In the genomic region with DNA sequence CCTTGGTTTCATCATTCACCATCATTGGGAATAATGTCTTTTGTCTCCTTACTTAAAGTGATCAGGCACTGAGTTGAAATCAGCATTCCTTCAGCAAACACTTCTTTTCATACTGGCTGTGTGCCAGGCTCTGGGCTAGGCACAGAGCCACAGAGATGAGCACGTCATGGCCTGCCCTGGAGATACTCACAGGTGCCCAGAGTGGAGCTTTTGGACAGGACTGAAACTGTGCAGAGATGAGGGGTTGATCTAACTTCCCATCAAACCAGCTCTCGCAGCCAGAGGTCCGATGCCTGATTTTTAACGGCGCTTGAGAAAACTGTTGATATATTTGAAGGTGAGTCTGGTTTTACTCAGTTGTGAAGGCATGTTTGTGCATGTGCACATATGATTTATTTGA, we compare ENCODE assay signal across 31 cellular contexts. TPM values are rescaled to one million over a fixed set of nuclear protein-coding genes. Genes with fewer than 3 reads are reported as not detected.
DNase-seq lines count a peak whose midpoint lies in the region; ATAC-seq and TF ChIP-seq lines count a peak whose summit lies in the region.
"Had no signal": no experiment of that assay in that cellular context is flagged by ENCODE, and none has a peak within 500 bp of the region (broad histone marks: within the 10 kb centered on the region; RNA-seq: fewer than 3 reads in every experiment).

No MANE protein-coding gene starts in this region.

- H3K27me3 Mint-ChIP-seq in activated naive CD4-positive, alpha-beta T cell treated with anti-CD3 and anti-CD28 coated beads, Interleukin-2, amount 10 ng/mL, durations not matched to agents 7 days and 5 days, result peaks cover 12% of the 10 kb centered on the region

- no peak overlapping the region for H3K27ac Mint-ChIP-seq in activated naive CD4-positive, alpha-beta T cell treated with anti-CD3 and anti-CD28 coated beads, Interleukin-2, amount 10 ng/mL, durations not matched to agents 7 days and 5 days
- H3K27ac Mint-ChIP-seq: activated CD4-positive, alpha-beta memory T cell treated with anti-CD3 and anti-CD28 coated beads, Interleukin-2, amount 10 ng/mL, durations not matched to agents 7 days and 5 days had no signal

- peak overlapping the region in 8 of 12 donors; percentile 20 to 95 (median 90) for H3K27ac ChIP-seq in heart left ventricle
- peak overlapping the region; percentile 81 for H3K27ac ChIP-seq in left ventricle myocardium inferior (replicated peaks)
- H3K27ac ChIP-seq in prostate gland, result no peak overlapping the region
- H3K27ac ChIP-seq in uterus, result peak overlapping the region; percentile 65 to 73
- no peak overlapping the region for H3K27ac ChIP-seq in adrenal gland
- H3K27ac ChIP-seq in thyroid gland, result no peak overlapping the region
- H3K27ac ChIP-seq: A549, epithelial cell of prostate, HL-60, ovary, right lobe of liver, vagina had no signal

- H3K27me3 ChIP-seq in heart left ventricle (no peaks in the 10 kb centered on the region), left ventricle myocardium inferior (ENCODE audit: low read depth) (no peaks in the 10 kb centered on the region), prostate gland (replicated peaks; ENCODE audit: insufficient read depth) (no peaks in the 10 kb centered on the region), uterus (no peaks in the 10 kb centered on the region), adrenal gland (no peaks in the 10 kb centered on the region), thyroid gland (no peaks in the 10 kb centered on the region)
- H3K27me3 ChIP-seq: MG63, ovary, right lobe of liver, vagina had no signal

- no peaks in the 10 kb centered on the region for H3K9me3 Mint-ChIP-seq in activated naive CD4-positive, alpha-beta T cell treated with anti-CD3 and anti-CD28 coated beads, Interleukin-2, amount 10 ng/mL, durations not matched to agents 7 days and 5 days
- H3K9me3 Mint-ChIP-seq: activated CD4-positive, alpha-beta memory T cell treated with anti-CD3 and anti-CD28 coated beads, Interleukin-2, amount 10 ng/mL, durations not matched to agents 7 days and 5 days; neural crest cell had no signal

- no peak for DNase-seq in heart left ventricle
- DNase-seq in left ventricle myocardium superior, result no peak
- no peak for DNase-seq in left ventricle myocardium inferior
- peak; percentile 31 for DNase-seq in prostate gland (ENCODE audit: low spot score)
- peak; percentile 56 to 66 for DNase-seq in uterus
- DNase-seq in adrenal gland, result no peak
- DNase-seq in thyroid gland, result no peak
- DNase-seq in activated naive CD4-positive, alpha-beta T cell treated with anti-CD3 and anti-CD28 coated beads, Interleukin-2, amount 10 ng/mL, durations not matched to agents 7 days and 5 days, result no peak
- DNase-seq: activated CD4-positive, alpha-beta memory T cell treated with anti-CD3 and anti-CD28 coated beads, Interleukin-2, amount 10 ng/mL, durations not matched to agents 7 days and 5 days; activated CD8-positive, alpha-beta memory T cell treated with anti-CD3 and anti-CD28 coated beads, Interleukin-2, amount 50 U/mL, for 4 hours; activated naive CD4-positive, alpha-beta T cell treated with Interleukin-2 at 50 U/mL for 16 hours; amygdala; effector CD8-positive, alpha-beta T cell; GDM1; KG1; kidney glomerular epithelial cell; MG63; NCI-H1105 treated with DMSO at 0.1 percent for 48 hours; NCI-H187 treated with DMSO at 0.1 percent for 48 hours; NCI-H524 treated with DMSO at 0.1 percent for 48 hours; OCI-M1; ovary; right lobe of liver; stimulated activated CD4-positive, alpha-beta T cell treated with anti-CD3 and anti-CD28 coated beads, Interleukin-4, amount 100 ng/mL, for 1 hour had no signal

- WGBS in heart left ventricle, 4 donors, result 50 to 69% (median 59%) methylated on average over 5 of the region's 5 CpGs
- WGBS in prostate gland, result 32% methylated on average over 5 of the region's 5 CpGs
- WGBS in adrenal gland, 4 donors, result 85 to 90% (median 87%) methylated on average over 5 of the region's 5 CpGs
- 77 to 82% methylated on average over 5 of the region's 5 CpGs for WGBS in thyroid gland, 2 donors

- TF ChIP-seq POLR2A in heart left ventricle (IDR thresholded peaks at IDR 0.05) (no peak), prostate gland (IDR thresholded peaks at IDR 0.05) (no peak), uterus (IDR thresholded peaks at IDR 0.05) (no peak), adrenal gland (IDR thresholded peaks at IDR 0.05) (no peak), thyroid gland (IDR thresholded peaks at IDR 0.05) (no peak)

- H3K4me1 Mint-ChIP-seq in activated naive CD4-positive, alpha-beta T cell treated with anti-CD3 and anti-CD28 coated beads, Interleukin-2, amount 10 ng/mL, durations not matched to agents 7 days and 5 days, result peaks cover 9% of the 10 kb centered on the region
- H3K4me1 Mint-ChIP-seq: activated CD4-positive, alpha-beta memory T cell treated with anti-CD3 and anti-CD28 coated beads, Interleukin-2, amount 10 ng/mL, durations not matched to agents 7 days and 5 days had no signal

- CTCF ChIA-PET in activated naive CD4-positive, alpha-beta T cell treated with anti-CD3 and anti-CD28 coated beads, Interleukin-2, amount 10 ng/mL, durations not matched to agents 7 days and 5 days (lab: Charles Lee), result no interaction called here

- H3K9me3 ChIP-seq in heart left ventricle (no peaks in the 10 kb centered on the region), left ventricle myocardium inferior (replicated peaks) (no peaks in the 10 kb centered on the region), prostate gland (no peaks in the 10 kb centered on the region), uterus (no peaks in the 10 kb centered on the region), adrenal gland (replicated peaks in 1 of 3) (no peaks in the 10 kb centered on the region), thyroid gland (no peaks in the 10 kb centered on the region)
- H3K9me3 ChIP-seq: A549, HAP-1, MG63, ovary, right lobe of liver, vagina had no signal

- intact Hi-C loops in heart left ventricle (cut with DNase I) (no loop called here), left ventricle myocardium superior (cut with micrococcal nuclease) (no loop called here), left ventricle myocardium inferior (cut with micrococcal nuclease) (no loop called here), prostate gland (cut with DNase I) (no loop called here), uterus (cut with DNase I; ENCODE audit: low total_unique reads) (no loop called here), adrenal gland (cut with DNase I) (no loop called here), thyroid gland (cut with DNase I) (no loop called here)

- ATAC-seq in heart left ventricle (peak in 1 of 4 donors; percentile 23), left ventricle myocardium superior (no peak)
- ATAC-seq: A549, right lobe of liver had no signal

- H3K4me3 Mint-ChIP-seq in activated naive CD4-positive, alpha-beta T cell treated with anti-CD3 and anti-CD28 coated beads, Interleukin-2, amount 10 ng/mL, durations not matched to agents 7 days and 5 days, result no peak overlapping the region
- H3K4me3 Mint-ChIP-seq: activated CD4-positive, alpha-beta memory T cell treated with anti-CD3 and anti-CD28 coated beads, Interleukin-2, amount 10 ng/mL, durations not matched to agents 7 days and 5 days; neural crest cell had no signal

- TF ChIP-seq CTCF in heart left ventricle (IDR thresholded peaks at IDR 0.05) (no peak), left ventricle myocardium inferior (IDR thresholded peaks at IDR 0.05; ENCODE audit: borderline replicate concordance) (no peak), prostate gland (IDR thresholded peaks at IDR 0.05) (no peak), uterus (IDR thresholded peaks at IDR 0.05) (no peak), adrenal gland (IDR thresholded peaks at IDR 0.05) (no peak), thyroid gland (IDR thresholded peaks at IDR 0.05) (no peak)

- H3K36me3 Mint-ChIP-seq in activated naive CD4-positive, alpha-beta T cell treated with anti-CD3 and anti-CD28 coated beads, Interleukin-2, amount 10 ng/mL, durations not matched to agents 7 days and 5 days, result no peaks in the 10 kb centered on the region

- H3K4me1 ChIP-seq in heart left ventricle (peaks cover 5 to 93% (median 59%) of the 10 kb centered on the region in 12 donors), left ventricle myocardium inferior (peaks cover 98% of the 10 kb centered on the region), prostate gland (replicated peaks) (peaks cover 3% of the 10 kb centered on the region), uterus (peaks cover 8 to 32% of the 10 kb centered on the region in 2 donors), adrenal gland (replicated peaks in 1 of 2) (no peaks in the 10 kb centered on the region), thyroid gland (no peaks in the 10 kb centered on the region)
- H3K4me1 ChIP-seq: A549, right lobe of liver had no signal

- no peak overlapping the region for H3K4me3 ChIP-seq in heart left ventricle
- no peak overlapping the region for H3K4me3 ChIP-seq in left ventricle myocardium inferior
- no peak overlapping the region for H3K4me3 ChIP-seq in prostate gland
- H3K4me3 ChIP-seq in uterus, result no peak overlapping the region
- no peak overlapping the region for H3K4me3 ChIP-seq in adrenal gland
- H3K4me3 ChIP-seq in thyroid gland (replicated peaks in 1 of 3), result no peak overlapping the region
- H3K4me3 ChIP-seq: A549, HAP-1, lung, MG63, ovary, right lobe of liver, vagina had no signal

- peaks cover 0 to 7% (median 0%) of the 10 kb centered on the region in 9 donors for H3K36me3 ChIP-seq in heart left ventricle
- no peaks in the 10 kb centered on the region for H3K36me3 ChIP-seq in left ventricle myocardium inferior
- no peaks in the 10 kb centered on the region for H3K36me3 ChIP-seq in prostate gland
- H3K36me3 ChIP-seq in uterus, result no peaks in the 10 kb centered on the region
- no peaks in the 10 kb centered on the region for H3K36me3 ChIP-seq in adrenal gland (replicated peaks in 1 of 2)
- H3K36me3 ChIP-seq in thyroid gland, result no peaks in the 10 kb centered on the region
- H3K36me3 ChIP-seq: HAP-1, MG63, ovary, right lobe of liver, vagina had no signal

RNA-seq across cellular contexts. Expression of gene CACNA1C, which starts 43.1 kb away (rescaled TPM):
- total RNA-seq in heart left ventricle, result 100 to 1,000 TPM in 8 of 9 donors, 10 to 100 TPM in 1; 77.6 to 196 (median 165) TPM
- polyA plus RNA-seq in heart left ventricle, result 10 to 100 TPM; 41.9 to 68.2 TPM
- 201 TPM for total RNA-seq in left ventricle myocardium superior
- total RNA-seq in left ventricle myocardium inferior, result 137 TPM
- 10 to 100 TPM in 1 of 2 donors, 1 to 10 TPM in 1; 8.1 to 18.2 TPM for total RNA-seq in prostate gland
- total RNA-seq in uterus, result 100 to 1,000 TPM in 1 of 4 donors, 10 to 100 TPM in 3; 15.9 to 121 (median 32.1) TPM
- 1 to 10 TPM; 2.4 to 5.8 (median 3.7) TPM for total RNA-seq in adrenal gland
- 1 to 10 TPM; 2.0 to 5.4 (median 2.4) TPM for polyA plus RNA-seq in adrenal gland
- total RNA-seq in thyroid gland, result 1 to 10 TPM; 2.0 to 4.2 (median 2.5) TPM
- polyA plus RNA-seq: A549 had no signal

Comparison
In these comparisons a context has a peak if more than half of its experiments do, and no peak if none do; other contexts are left out.
1. DNase-seq: peak in prostate gland (single experiment) and uterus (2 of 2); none in heart left ventricle (0 of 5), left ventricle myocardium superior (single experiment), left ventricle myocardium inferior (single experiment), adrenal gland (0 of 7), thyroid gland (0 of 2) and activated naive CD4-positive, alpha-beta T cell treated with anti-CD3 and anti-CD28 coated beads, Interleukin-2, amount 10 ng/mL, durations not matched to agents 7 days and 5 days (single experiment).
2. H3K27ac ChIP-seq: peak in heart left ventricle (8 of 12), left ventricle myocardium inferior (single experiment) and uterus (2 of 2); none in prostate gland (0 of 2), adrenal gland (0 of 5) and thyroid gland (0 of 3).